ENCODE assay signal across 14 cellular contexts in genomic region chr3:127226946-127227842, GRCh38. TPM values are rescaled to one million over a fixed set of nuclear protein-coding genes. Genes with fewer than 3 reads are reported as not detected.
DNase-seq lines count a peak whose midpoint lies in the region; ATAC-seq, FAIRE-seq and TF ChIP-seq lines count a peak whose summit lies in the region.
"Had no signal": no experiment of that assay in that cellular context is flagged by ENCODE, and none has a peak within 500 bp of the region (broad histone marks: within the 10 kb centered on the region; RNA-seq: fewer than 3 reads in every experiment).

No MANE protein-coding gene starts in this region.

- H3K56ac ChIP-seq in H1 (replicated peaks; ENCODE audit: insufficient read length, low read depth, low read length), result no peak overlapping the region

- peaks cover 14% of the 10 kb centered on the region for H3K4me1 Mint-ChIP-seq in activated CD4-positive, alpha-beta memory T cell treated with anti-CD3 and anti-CD28 coated beads for 36 hours (ENCODE audit: low read depth)
- H3K4me1 Mint-ChIP-seq in activated CD4-positive, alpha-beta memory T cell treated with anti-CD3 and anti-CD28 coated beads, Interleukin-2, amount 10 ng/mL, durations not matched to agents 7 days and 5 days, result peaks cover 6% of the 10 kb centered on the region
- H3K4me1 Mint-ChIP-seq: nephron had no signal

- POLR2A ChIA-PET in activated CD4-positive, alpha-beta memory T cell treated with anti-CD3 and anti-CD28 coated beads for 36 hours (lab: Charles Lee), result no interaction called here
- POLR2A ChIA-PET in activated CD4-positive, alpha-beta memory T cell treated with anti-CD3 and anti-CD28 coated beads, Interleukin-2, amount 10 ng/mL, durations not matched to agents 7 days and 5 days (lab: Charles Lee), result no interaction called here
- POLR2A ChIA-PET in H1 (lab: Charles Lee; ENCODE audit: partially characterized antibody), result no interaction called here

- FAIRE-seq in H1 (lab: Jason Lieb, UNC), result no peak

- H3K18ac ChIP-seq in H1 (ENCODE audit: extremely low read depth, low read length), result no peak overlapping the region; the same call in 1 of the 2 replicates

- H2BK5ac ChIP-seq in H1 (ENCODE audit: low read depth, low read length), result 0 out of 2 replicates have a peak overlapping the region, but pooled peaks have one; percentile 60

- CTCF ChIA-PET in activated CD4-positive, alpha-beta memory T cell treated with anti-CD3 and anti-CD28 coated beads for 36 hours (lab: Charles Lee), result no interaction called here
- CTCF ChIA-PET in activated CD4-positive, alpha-beta memory T cell treated with anti-CD3 and anti-CD28 coated beads, Interleukin-2, amount 10 ng/mL, durations not matched to agents 7 days and 5 days (lab: Charles Lee), result no interaction called here
- CTCF ChIA-PET in H1 (lab: Charles Lee; ENCODE audit: partially characterized antibody), result interaction anchor here (0.9 to 1.8 kb wide), 6 partner anchors 11 to 246 kb away, joined by 3 to 6 read pairs (median 3); no protein-coding TSS in a partner anchor

- no peak overlapping the region for H3K9ac ChIP-seq in H1 (replicated peaks in 1 of 4; ENCODE audit: extremely low read depth in 1 of 4, low read depth in 3 of 4, low read length in 3 of 4)

- no peak overlapping the region; the same call in 1 of the 2 replicates for H4K8ac ChIP-seq in H1 (ENCODE audit: extremely low read depth, insufficient read depth, low read length)

- no peak overlapping the region for H2BK15ac ChIP-seq in H1 (ENCODE audit: low read length)

- ATAC-seq in stimulated activated naive CD8-positive, alpha-beta T cell treated with anti-CD3 and anti-CD28 coated beads, Interleukin-15, Interleukin-2, amounts not matched to agents 100 U/mL and 50 U/mL, for 24 hours, result peak; percentile 24
- no peak for ATAC-seq in GM21737 (IDR thresholded peaks at IDR 0.05; ENCODE audit: unreplicated experiment)

- H3K4me3 Mint-ChIP-seq in activated CD4-positive, alpha-beta memory T cell treated with anti-CD3 and anti-CD28 coated beads for 36 hours, result peak overlapping the region; percentile 23
- no peak overlapping the region for H3K4me3 Mint-ChIP-seq in activated CD4-positive, alpha-beta memory T cell treated with anti-CD3 and anti-CD28 coated beads, Interleukin-2, amount 10 ng/mL, durations not matched to agents 7 days and 5 days
- H3K4me3 Mint-ChIP-seq: nephron had no signal

- H3K36me3 Mint-ChIP-seq in activated CD4-positive, alpha-beta memory T cell treated with anti-CD3 and anti-CD28 coated beads for 36 hours, result no peaks in the 10 kb centered on the region
- no peaks in the 10 kb centered on the region for H3K36me3 Mint-ChIP-seq in activated CD4-positive, alpha-beta memory T cell treated with anti-CD3 and anti-CD28 coated beads, Interleukin-2, amount 10 ng/mL, durations not matched to agents 7 days and 5 days (ENCODE audit: low read depth)

- H2BK20ac ChIP-seq in H1 (ENCODE audit: low read length), result no peak overlapping the region

- H3K4me1 ChIP-seq in H1 (replicated peaks in 1 of 4; ENCODE audit: control insufficient read depth in 3 of 4, insufficient read depth in 4 of 4, low read length in 3 of 4), result peaks cover 0 to 4% (median 0%) of the 10 kb centered on the region in 4 experiments; a peak in 1 of 7 replicates
- H3K4me1 ChIP-seq: heart left ventricle, uterus had no signal

- H3K4me2 ChIP-seq in H1 (ENCODE audit: insufficient read depth in 1 of 2, low read depth in 2 of 2, low read length in 2 of 2), result peak overlapping the region; percentile 1 to 34; a peak in 2 of 4 replicates

- no peak for TF ChIP-seq CTCF in H1 (IDR thresholded peaks at IDR 0.05; ENCODE audit: control extremely low read depth in 1 of 3, insufficient read depth in 1 of 3, low read depth in 1 of 3, low read length in 3 of 3)

- no peak overlapping the region for H3K4ac ChIP-seq in H1 (replicated peaks; ENCODE audit: insufficient read length, low read depth, low read length)

- no peak overlapping the region for H2AFZ ChIP-seq in H1 (ENCODE audit: low read length)

- H3K23ac ChIP-seq in H1 (ENCODE audit: insufficient read length), result no peak overlapping the region

- no peak overlapping the region for H3K27ac ChIP-seq in H1 (ENCODE audit: low read depth, low read length)
- H3K27ac ChIP-seq: heart left ventricle, uterus had no signal

- H3K4me3 ChIP-seq in H1 (ENCODE audit: extremely low read depth in 1 of 4, insufficient read depth in 2 of 4, low read depth in 3 of 4, low read length in 4 of 4), result peak overlapping the region in 1 of 4 experiments; percentile 10; a peak in 2 of 8 replicates
- H3K4me3 ChIP-seq: heart left ventricle, uterus had no signal

- TF ChIP-seq RAD21 in H1 (IDR thresholded peaks at IDR 0.05 in 1 of 2, conservative IDR thresholded peaks at IDR 0.05 in 1 of 2; ENCODE audit: low read depth in 2 of 2, low read length in 2 of 2), result no peak; a peak in 1 of 4 replicates

- H4K91ac ChIP-seq in H1 (replicated peaks; ENCODE audit: insufficient read length, low read length), result no peak overlapping the region

- H3K9me3 ChIP-seq in H1 (ENCODE audit: insufficient read depth in 2 of 2, low read depth in 1 of 2, low read length in 1 of 2), result peaks cover 4 to 18% of the 10 kb centered on the region in 2 experiments; a peak in 2 of 4 replicates
- H3K9me3 ChIP-seq: uterus had no signal

- no peaks in the 10 kb centered on the region for H3K36me3 ChIP-seq in H1 (ENCODE audit: control insufficient read depth in 2 of 4, insufficient read depth in 4 of 4, low read length in 3 of 4)
- H3K36me3 ChIP-seq: heart left ventricle, uterus had no signal

- no peaks in the 10 kb centered on the region for H4K20me1 ChIP-seq in H1 (replicated peaks in 1 of 2; ENCODE audit: control insufficient read depth in 1 of 2, insufficient read depth in 2 of 2, low read length in 2 of 2)

- no peaks in the 10 kb centered on the region for H3K79me1 ChIP-seq in H1 (ENCODE audit: low read depth, low read length)

- H2AK5ac ChIP-seq in H1 (ENCODE audit: low read depth, low read length), result no peak overlapping the region

- intact Hi-C loops in activated CD4-positive, alpha-beta memory T cell treated with anti-CD3 and anti-CD28 coated beads for 36 hours (cut with micrococcal nuclease), result no loop called here

- H3K9me3 Mint-ChIP-seq in activated CD4-positive, alpha-beta memory T cell treated with anti-CD3 and anti-CD28 coated beads for 36 hours, result peaks cover 15% of the 10 kb centered on the region
- H3K9me3 Mint-ChIP-seq in activated CD4-positive, alpha-beta memory T cell treated with anti-CD3 and anti-CD28 coated beads, Interleukin-2, amount 10 ng/mL, durations not matched to agents 7 days and 5 days, result peaks cover 7% of the 10 kb centered on the region

- no peaks in the 10 kb centered on the region for H3K79me2 ChIP-seq in H1 (ENCODE audit: control insufficient read depth in 1 of 2, insufficient read depth in 2 of 2, low read length in 2 of 2)

- peak overlapping the region; percentile 75; the same call in 1 of the 2 replicates for H2BK12ac ChIP-seq in H1 (ENCODE audit: low read depth, low read length)

- peaks cover 6% of the 10 kb centered on the region for H3K27me3 Mint-ChIP-seq in activated CD4-positive, alpha-beta memory T cell treated with anti-CD3 and anti-CD28 coated beads for 36 hours
- peaks cover 6% of the 10 kb centered on the region for H3K27me3 Mint-ChIP-seq in activated CD4-positive, alpha-beta memory T cell treated with anti-CD3 and anti-CD28 coated beads, Interleukin-2, amount 10 ng/mL, durations not matched to agents 7 days and 5 days

- H3K27ac Mint-ChIP-seq in activated CD4-positive, alpha-beta memory T cell treated with anti-CD3 and anti-CD28 coated beads for 36 hours, result no peak overlapping the region
- H3K27ac Mint-ChIP-seq in activated CD4-positive, alpha-beta memory T cell treated with anti-CD3 and anti-CD28 coated beads, Interleukin-2, amount 10 ng/mL, durations not matched to agents 7 days and 5 days, result no peak overlapping the region
- H3K27ac Mint-ChIP-seq: nephron had no signal

- no peak overlapping the region for H4K5ac ChIP-seq in H1 (ENCODE audit: insufficient read length, low read depth, low read length)

- peak; percentile 48 for DNase-seq in activated CD4-positive, alpha-beta memory T cell treated with anti-CD3 and anti-CD28 coated beads for 36 hours
- DNase-seq in activated CD4-positive, alpha-beta memory T cell treated with anti-CD3 and anti-CD28 coated beads, Interleukin-2, amount 10 ng/mL, durations not matched to agents 7 days and 5 days, result no peak
- DNase-seq in NCI-H2029 treated with DMSO at 0.1 percent for 48 hours (lab: John Stamatoyannopoulos, UW) (peak; percentile 31), H1 (ENCODE audit: low read depth in 1 of 2, low spot score in 2 of 2) (peak in 1 of 2 experiments; percentile 17), epidermal melanocyte (ENCODE audit: insufficient read length, low spot score) (no peak)
- peak; percentile 20 for DNase-seq in stimulated activated naive CD8-positive, alpha-beta T cell treated with anti-CD3 and anti-CD28 coated beads, Interleukin-15, Interleukin-2, amounts not matched to agents 100 U/mL and 50 U/mL, for 24 hours
- DNase-seq in stimulated activated CD4-positive, alpha-beta T cell treated with anti-CD3 and anti-CD28 coated beads, Interleukin-12 subunit alpha, Interleukin-12 subunit beta, amount 100 ng/mL, for 4 hours, result no peak
- DNase-seq: cerebellar nuclear complex; KG1; stimulated activated CD4-positive, alpha-beta T cell treated with anti-CD3 and anti-CD28 coated beads, Interleukin-4, amount 100 ng/mL, for 4 hours; uterus had no signal

- H3K27me3 ChIP-seq in H1 (replicated peaks in 1 of 4; ENCODE audit: control insufficient read depth in 3 of 4, extremely low read depth in 1 of 4, insufficient read depth in 3 of 4, low read length in 3 of 4), result no peaks in the 10 kb centered on the region
- H3K27me3 ChIP-seq: uterus had no signal

- no peak for TF ChIP-seq EP300 in H1 (IDR thresholded peaks at IDR 0.05; ENCODE audit: borderline replicate concordance in 1 of 2, low read depth in 2 of 2, low read length in 2 of 2)

- no peak for TF ChIP-seq POLR2A in H1 (IDR thresholded peaks at IDR 0.05; ENCODE audit: control extremely low read depth in 1 of 2, low read depth in 2 of 2, low read length in 2 of 2)

- WGBS in H1 (ENCODE audit: extremely low coverage in 1 of 2, insufficient coverage in 1 of 2, insufficient read length in 1 of 2, insufficient replicate concordance in 2 of 2, low coverage in 1 of 2, low lambda C conversion rate in 2 of 2, missing lambda C conversion rate in 1 of 2), 2 experiments, result 72% methylated on average over 10 of the region's 22 CpGs; no CpG with 5 or more reads in 1 of the 2 experiments

- no peak overlapping the region for H3K14ac ChIP-seq in H1 (ENCODE audit: insufficient read length)

- no peaks in the 10 kb centered on the region for H3K23me2 ChIP-seq in H1 (ENCODE audit: low read depth, low read length)

- no peak overlapping the region for H2BK120ac ChIP-seq in H1 (replicated peaks; ENCODE audit: low read depth, low read length)

RNA-seq across cellular contexts. Expression of gene PRR23E, which starts 34.3 kb away (rescaled TPM):
- not detected for total RNA-seq in activated CD4-positive, alpha-beta memory T cell treated with anti-CD3 and anti-CD28 coated beads for 36 hours
- not detected for total RNA-seq in activated CD4-positive, alpha-beta memory T cell treated with anti-CD3 and anti-CD28 coated beads, Interleukin-2, amount 10 ng/mL, durations not matched to agents 7 days and 5 days
- not detected in 2 replicates for total RNA-seq in H1 (2021; fragmentation: NEBNext Ultra II Directional; extraction: Animal tissue kit (Norgen Biotek cat#: 25700))
- polyA plus RNA-seq in H1 (2011; rRNA removed), result not detected in 2 replicates
- not detected for polyA plus RNA-seq in H1 (2011; cell fraction: cytosol; rRNA removed)
- polyA plus RNA-seq in H1 (2011; cell fraction: nucleus; rRNA removed), result not detected
- 0.09 TPM in 1 of 4 replicates, not detected in the others for polyA plus RNA-seq in H1 (2012, experiment 1 of 2)
- polyA plus RNA-seq in H1 (2012, experiment 2 of 2), result not detected
- not detected for polyA plus RNA-seq in H1 (2013, experiment 1 of 2)
- polyA plus RNA-seq in H1 (2013, experiment 2 of 2), result 0.02 TPM
- not detected in 2 replicates for polyA minus RNA-seq in H1 (2011; rRNA and poly(A)+ RNA removed)
- polyA minus RNA-seq in H1 (2011; cell fraction: cytosol; rRNA and poly(A)+ RNA removed), result not detected
- not detected for polyA minus RNA-seq in H1 (2011; cell fraction: nucleus; rRNA and poly(A)+ RNA removed)
- total RNA-seq: heart left ventricle, uterus had no signal
- polyA plus RNA-seq: heart left ventricle had no signal

Comparison
In these comparisons a context has a peak if more than half of its experiments do, and no peak if none do; other contexts are left out.
1. DNase-seq: peak in activated CD4-positive, alpha-beta memory T cell treated with anti-CD3 and anti-CD28 coated beads for 36 hours (single experiment), NCI-H2029 treated with DMSO at 0.1 percent for 48 hours (single experiment) and stimulated activated naive CD8-positive, alpha-beta T cell treated with anti-CD3 and anti-CD28 coated beads, Interleukin-15, Interleukin-2, amounts not matched to agents 100 U/mL and 50 U/mL, for 24 hours (single experiment); none in activated CD4-positive, alpha-beta memory T cell treated with anti-CD3 and anti-CD28 coated beads, Interleukin-2, amount 10 ng/mL, durations not matched to agents 7 days and 5 days (single experiment), epidermal melanocyte (single experiment) and stimulated activated CD4-positive, alpha-beta T cell treated with anti-CD3 and anti-CD28 coated beads, Interleukin-12 subunit alpha, Interleukin-12 subunit beta, amount 100 ng/mL, for 4 hours (single experiment).